Comparison of ENCODE assay signal across 10 cellular contexts in the genomic region with DNA sequence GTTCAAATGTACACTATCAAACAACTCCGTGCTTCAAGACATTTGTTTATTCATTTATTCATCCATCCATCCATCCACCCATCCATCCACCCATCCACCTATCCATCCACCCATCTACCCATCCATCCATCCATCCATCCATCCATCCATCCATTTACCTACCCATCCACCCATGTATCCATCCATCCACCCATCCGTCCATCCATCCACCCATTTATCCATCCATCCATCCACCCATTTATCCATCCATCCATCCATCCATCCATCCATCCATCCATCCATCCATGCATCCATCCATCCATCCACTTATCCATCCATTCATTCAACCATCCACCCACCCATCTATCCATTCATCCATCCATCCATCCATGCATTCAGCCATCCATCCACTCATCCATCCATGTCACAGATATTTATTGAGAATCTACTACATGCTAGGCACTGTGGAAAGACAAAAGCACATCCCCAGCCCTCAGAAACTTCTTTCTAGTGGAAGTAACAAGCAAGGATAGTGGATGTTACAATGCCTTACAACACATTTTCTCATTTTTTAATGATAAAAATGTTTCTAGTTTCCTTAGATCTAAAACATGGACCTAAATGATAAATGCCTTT.
"Had no signal": no experiment of that assay in that cellular context is flagged by ENCODE, and none has a peak within 500 bp of the region (broad histone marks: within the 10 kb centered on the region; RNA-seq: fewer than 3 reads in every experiment).

No MANE protein-coding gene starts in this region.

- H3K9ac ChIP-seq: GM23248 had no signal

- H2AFZ ChIP-seq: GM23248 had no signal

- FAIRE-seq: H54, HepG2, K562 had no signal

- H3K27ac ChIP-seq: GM23248, HL-60 had no signal

- H3K4me3 ChIP-seq: GM23248, K562 had no signal

- DNase-seq: GM23248, GOT3, H9, HCEC 1CT, HFFc6, KG1 had no signal
